ENCODE assay signal across 20 cellular contexts in the genomic region with DNA sequence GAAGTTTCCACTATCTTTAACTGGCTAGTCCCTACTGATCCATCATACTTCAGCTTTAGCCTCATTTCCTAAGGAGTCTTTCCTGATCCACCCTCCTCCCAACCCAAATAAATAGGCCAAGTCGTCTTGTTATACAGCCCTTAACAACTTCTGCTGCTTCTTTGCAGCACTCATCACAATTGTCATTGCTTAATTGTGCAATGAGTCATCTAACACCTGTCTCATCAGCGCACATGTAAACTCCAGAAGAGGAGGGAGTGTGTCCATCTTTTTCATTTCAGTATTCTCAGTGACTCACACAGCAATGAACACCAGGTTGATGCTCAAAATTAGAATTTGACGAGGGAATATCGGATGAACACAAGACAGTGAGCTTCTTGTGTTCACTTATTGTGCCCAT.
"Had no signal": no experiment of that assay in that cellular context is flagged by ENCODE, and none has a peak within 500 bp of the region (broad histone marks: within the 10 kb centered on the region; RNA-seq: fewer than 3 reads in every experiment).

No MANE protein-coding gene starts in this region.

- H3K4me3 ChIP-seq: ascending aorta, body of pancreas, Peyer's patch had no signal

- DNase-seq: activated CD4-positive, alpha-beta T cell treated with anti-CD3 and anti-CD28 coated beads for 48 hours; activated CD4-positive, alpha-beta T cell treated with anti-CD3 and anti-CD28 coated beads, Interleukin-2, amount 50 U/mL, for 4 hours; activated CD4-positive, CD25-positive, alpha-beta regulatory T cell treated with anti-CD3 and anti-CD28 coated beads, Interleukin-2, amount 50 U/mL, for 72 hours; activated CD8-positive, alpha-beta memory T cell treated with anti-CD3 and anti-CD28 coated beads, Interleukin-2, amount 50 U/mL, for 48 hours; activated CD8-positive, alpha-beta T cell treated with anti-CD3 and anti-CD28 coated beads, Interleukin-2, amount 10 ng/mL, durations not matched to agents 7 days and 5 days; activated naive CD4-positive, alpha-beta T cell treated with anti-CD3 and anti-CD28 coated beads, Interleukin-2, amount 50 U/mL, for 16 hours; activated naive CD8-positive, alpha-beta T cell treated with anti-CD3 and anti-CD28 coated beads, Interleukin-2, amount 10 ng/mL, durations not matched to agents 7 days and 5 days; activated T-cell treated with anti-CD3 and anti-CD28 coated beads, Interleukin-2, amount 50 U/mL, for 1 hour; body of pancreas; MM.1S; NCI-H1105 treated with DMSO at 0.1 percent for 48 hours; NCI-H1694; NCI-H2029; NCI-H2107; NCI-H446; NCI-H524 treated with DMSO at 0.1 percent for 48 hours; NCI-H82; Peyer's patch; SHP77 had no signal
